ENCODE assay signal across 8 cellular contexts in the genomic region with DNA sequence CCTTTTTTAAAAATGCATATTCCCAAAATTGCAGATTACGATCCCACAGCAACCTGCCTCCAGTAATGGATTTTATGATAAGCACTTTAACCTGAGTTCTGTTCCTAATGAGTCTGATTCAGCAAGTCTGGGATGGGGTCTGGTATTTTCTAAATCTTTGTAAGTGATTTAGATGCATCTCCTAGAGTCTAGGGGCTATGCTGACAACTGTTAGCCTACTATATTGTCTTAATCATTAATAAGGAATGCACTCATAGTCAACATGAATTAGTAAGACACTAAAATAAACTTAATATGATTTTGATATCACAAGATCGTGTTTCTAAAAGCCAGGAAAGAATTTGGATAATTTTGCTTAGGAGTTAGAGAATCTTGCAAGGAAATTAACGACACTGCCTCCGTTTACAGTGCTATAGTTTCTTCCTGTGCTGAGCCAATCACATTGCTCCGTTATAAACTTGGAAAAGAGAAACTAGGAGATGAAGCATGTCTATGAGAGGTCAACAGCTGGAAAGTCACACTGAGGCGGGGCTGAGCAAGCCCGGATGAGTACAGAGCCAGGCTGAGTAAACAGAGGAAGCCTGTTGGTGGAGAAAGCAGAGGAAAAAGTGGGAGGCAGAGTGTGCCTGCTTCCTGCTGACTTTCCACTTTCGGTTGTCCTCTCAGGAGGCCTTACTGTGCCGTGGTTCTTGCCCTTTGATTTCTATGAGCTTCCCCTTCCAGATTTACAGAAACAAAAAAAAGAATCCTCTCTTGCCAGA. TPM values are rescaled to one million over a fixed set of nuclear protein-coding genes. Genes with fewer than 3 reads are reported as not detected.
DNase-seq lines count a peak whose midpoint lies in the region; ATAC-seq and TF ChIP-seq lines count a peak whose summit lies in the region.

No MANE protein-coding gene starts in this region.

- DNase-seq in CD4-positive, alpha-beta memory T cell = no peak
- DNase-seq in NCI-H2029 treated with DMSO at 0.1 percent for 48 hours (lab: John Stamatoyannopoulos, UW) (peak; percentile 66), brain microvascular endothelial cell (peak; percentile 92), kidney glomerular epithelial cell (lab: John Stamatoyannopoulos, UW) (peak; percentile 87)
- no peak for DNase-seq in CD8-positive, alpha-beta memory T cell

- no peak for TF ChIP-seq CTCF in brain microvascular endothelial cell (IDR thresholded peaks at IDR 0.05; ENCODE audit: low read depth, low read length, missing control alignments)

- no peak for ATAC-seq in stimulated activated memory B cell treated with anti-CD40 and anti-IgM and Interleukin-4, amounts not matched to agents 10 μg/mL and 1 μg/mL and 100 μg/mL, for 72 hours
- no peak for ATAC-seq in GM18498 (IDR thresholded peaks at IDR 0.05; ENCODE audit: unreplicated experiment)
- no peak for ATAC-seq in GM18519 (IDR thresholded peaks at IDR 0.05; ENCODE audit: low FRiP score, unreplicated experiment)

- no peaks in the 10 kb centered on the region for H3K27me3 ChIP-seq in CD4-positive, alpha-beta memory T cell (ENCODE audit: insufficient read depth, low read length)
- no peaks in the 10 kb centered on the region for H3K27me3 ChIP-seq in brain microvascular endothelial cell (replicated peaks)
- H3K27me3 ChIP-seq in CD8-positive, alpha-beta memory T cell (ENCODE audit: insufficient read depth, low read length, poor library complexity, severe bottlenecking) = no peaks in the 10 kb centered on the region

- peak overlapping the region in 4 of 7 donors; percentile 9 to 44 (median 37) for H3K27ac Mint-ChIP-seq in CD4-positive, alpha-beta memory T cell
- H3K27ac Mint-ChIP-seq in stimulated activated memory B cell treated with anti-CD40 and anti-IgM and Interleukin-4, amounts not matched to agents 10 μg/mL and 1 μg/mL and 100 μg/mL, for 72 hours = peak overlapping the region; percentile 54
- peak overlapping the region in 4 of 8 donors; percentile 30 to 58 (median 48) for H3K27ac Mint-ChIP-seq in CD8-positive, alpha-beta memory T cell

- CTCF ChIA-PET in CD4-positive, alpha-beta memory T cell (lab: Charles Lee; ENCODE audit: partially characterized antibody) = interaction anchor here (1.0 to 2.8 kb wide), 2 partner anchors 28 to 29 kb away, joined by 3 to 10 read pairs; no protein-coding TSS in a partner anchor
- CTCF ChIA-PET in CD8-positive, alpha-beta memory T cell (lab: Charles Lee) = no interaction called here

- peaks cover 30% of the 10 kb centered on the region for H3K4me1 ChIP-seq in CD4-positive, alpha-beta memory T cell (ENCODE audit: insufficient read depth, low read length)
- peaks cover 18% of the 10 kb centered on the region for H3K4me1 ChIP-seq in CD8-positive, alpha-beta memory T cell (ENCODE audit: insufficient read depth, low read length)

- H3K9me3 Mint-ChIP-seq in CD4-positive, alpha-beta memory T cell = no peaks in the 10 kb centered on the region
- H3K9me3 Mint-ChIP-seq in stimulated activated memory B cell treated with anti-CD40 and anti-IgM and Interleukin-4, amounts not matched to agents 10 μg/mL and 1 μg/mL and 100 μg/mL, for 72 hours = no peaks in the 10 kb centered on the region
- H3K9me3 Mint-ChIP-seq in CD8-positive, alpha-beta memory T cell = no peaks in the 10 kb centered on the region

- no peaks in the 10 kb centered on the region for H3K9me3 ChIP-seq in CD4-positive, alpha-beta memory T cell (ENCODE audit: control insufficient read depth in 1 of 2, low read length in 2 of 2)
- no peaks in the 10 kb centered on the region for H3K9me3 ChIP-seq in CD8-positive, alpha-beta memory T cell (ENCODE audit: low read length)

- intact Hi-C loops in CD4-positive, alpha-beta memory T cell (cut with micrococcal nuclease) = no loop called here

- in situ Hi-C loops in brain microvascular endothelial cell (cut with HindIII; ENCODE audit: low pct_ligation_motif_present, low sequenced_read_pairs) = no loop called here

- peaks cover 0 to 8% of the 10 kb centered on the region in 2 donors for H3K36me3 Mint-ChIP-seq in CD4-positive, alpha-beta memory T cell
- H3K36me3 Mint-ChIP-seq in stimulated activated memory B cell treated with anti-CD40 and anti-IgM and Interleukin-4, amounts not matched to agents 10 μg/mL and 1 μg/mL and 100 μg/mL, for 72 hours = no peaks in the 10 kb centered on the region
- H3K36me3 Mint-ChIP-seq in CD8-positive, alpha-beta memory T cell = peaks cover 0 to 4% (median 1%) of the 10 kb centered on the region in 3 donors

- no peak overlapping the region for H3K4me3 ChIP-seq in CD4-positive, alpha-beta memory T cell (ENCODE audit: low read length in 2 of 2)
- peak overlapping the region; percentile 20 for H3K4me3 ChIP-seq in brain microvascular endothelial cell (ENCODE audit: low read depth, low read length)
- no peak overlapping the region for H3K4me3 ChIP-seq in CD8-positive, alpha-beta memory T cell (ENCODE audit: low read length)

- no peaks in the 10 kb centered on the region for H3K27me3 Mint-ChIP-seq in CD4-positive, alpha-beta memory T cell
- H3K27me3 Mint-ChIP-seq in stimulated activated memory B cell treated with anti-CD40 and anti-IgM and Interleukin-4, amounts not matched to agents 10 μg/mL and 1 μg/mL and 100 μg/mL, for 72 hours = no peaks in the 10 kb centered on the region
- H3K27me3 Mint-ChIP-seq in CD8-positive, alpha-beta memory T cell = peaks cover 0 to 2% of the 10 kb centered on the region in 2 donors

- peaks cover 46 to 77% (median 61%) of the 10 kb centered on the region in 4 donors for H3K4me1 Mint-ChIP-seq in CD4-positive, alpha-beta memory T cell
- peaks cover 52% of the 10 kb centered on the region for H3K4me1 Mint-ChIP-seq in stimulated activated memory B cell treated with anti-CD40 and anti-IgM and Interleukin-4, amounts not matched to agents 10 μg/mL and 1 μg/mL and 100 μg/mL, for 72 hours
- peaks cover 38 to 69% (median 67%) of the 10 kb centered on the region in 3 donors for H3K4me1 Mint-ChIP-seq in CD8-positive, alpha-beta memory T cell

- no peak overlapping the region for H3K4me3 Mint-ChIP-seq in CD4-positive, alpha-beta memory T cell
- H3K4me3 Mint-ChIP-seq in stimulated activated memory B cell treated with anti-CD40 and anti-IgM and Interleukin-4, amounts not matched to agents 10 μg/mL and 1 μg/mL and 100 μg/mL, for 72 hours = no peak overlapping the region
- H3K4me3 Mint-ChIP-seq in CD8-positive, alpha-beta memory T cell = peak overlapping the region in 1 of 7 donors; percentile 47

- POLR2A ChIA-PET in CD4-positive, alpha-beta memory T cell (lab: Charles Lee; ENCODE audit: partially characterized antibody) = no interaction called here
- POLR2A ChIA-PET in CD8-positive, alpha-beta memory T cell (lab: Charles Lee) = no interaction called here

- no peak overlapping the region for H3K27ac ChIP-seq in CD4-positive, alpha-beta memory T cell (ENCODE audit: low read depth, low read length)
- peak overlapping the region; percentile 69 for H3K27ac ChIP-seq in brain microvascular endothelial cell
- H3K27ac ChIP-seq in CD8-positive, alpha-beta memory T cell (ENCODE audit: low read depth, low read length) = no peak overlapping the region

- H3K36me3 ChIP-seq in CD4-positive, alpha-beta memory T cell (ENCODE audit: insufficient read depth, low read length) = no peaks in the 10 kb centered on the region
- H3K36me3 ChIP-seq in brain microvascular endothelial cell (replicated peaks) = no peaks in the 10 kb centered on the region
- no peaks in the 10 kb centered on the region for H3K36me3 ChIP-seq in CD8-positive, alpha-beta memory T cell (ENCODE audit: insufficient read depth, low read length)

RNA-seq across cellular contexts. Expression of gene SCARB2, which starts 5.4 kb away (rescaled TPM):
- total RNA-seq in CD4-positive, alpha-beta memory T cell = 10 to 100 TPM; 23.3 to 23.5 TPM
- 10 to 100 TPM; 10.2 to 15.7 TPM for polyA plus RNA-seq in CD4-positive, alpha-beta memory T cell
- total RNA-seq in CD8-positive, alpha-beta memory T cell = 1 to 10 TPM; 6.2 to 6.7 TPM
- 17.6 TPM for polyA plus RNA-seq in CD8-positive, alpha-beta memory T cell

RNA-seq across cellular contexts. Expression of gene FAM47E, which starts 43.3 kb away (rescaled TPM):
- total RNA-seq in CD4-positive, alpha-beta memory T cell = under 1 TPM in 1 of 2 experiments, not detected in 1; 0.64 TPM
- under 1 TPM in 1 of 2 donors, not detected in 1; 0.18 TPM for polyA plus RNA-seq in CD4-positive, alpha-beta memory T cell
- not detected for total RNA-seq in CD8-positive, alpha-beta memory T cell
- polyA plus RNA-seq in CD8-positive, alpha-beta memory T cell = not detected

RNA-seq across cellular contexts. Expression of gene NUP54, which starts 60.0 kb away (rescaled TPM):
- total RNA-seq in CD4-positive, alpha-beta memory T cell = 10 to 100 TPM; 49.3 to 52.8 TPM
- polyA plus RNA-seq in CD4-positive, alpha-beta memory T cell = 10 to 100 TPM; 37.8 to 39.3 TPM
- total RNA-seq in CD8-positive, alpha-beta memory T cell = 10 to 100 TPM; 56.6 to 63.3 TPM
- 41.8 TPM for polyA plus RNA-seq in CD8-positive, alpha-beta memory T cell

Comparison
In these comparisons a context has a peak if more than half of its experiments do, and no peak if none do; other contexts are left out.
1. DNase-seq: peak in NCI-H2029 treated with DMSO at 0.1 percent for 48 hours (single experiment), brain microvascular endothelial cell (single experiment) and kidney glomerular epithelial cell (single experiment); none in CD4-positive, alpha-beta memory T cell (0 of 5) and CD8-positive, alpha-beta memory T cell (0 of 5).